ENCODE assay signal across 16 cellular contexts in genomic region chr19:10756371-10756770, GRCh38. TPM values are rescaled to one million over a fixed set of nuclear protein-coding genes. Genes with fewer than 3 reads are reported as not detected.
DNase-seq lines count a peak whose midpoint lies in the region; ATAC-seq and TF ChIP-seq lines count a peak whose summit lies in the region.
"Had no signal": no experiment of that assay in that cellular context is flagged by ENCODE, and none has a peak within 500 bp of the region (broad histone marks: within the 10 kb centered on the region; RNA-seq: fewer than 3 reads in every experiment).

No MANE protein-coding gene starts in this region.

- no peaks in the 10 kb centered on the region for H3K9me3 ChIP-seq in breast epithelium
- H3K9me3 ChIP-seq: Caco-2, transverse colon had no signal

- no peaks in the 10 kb centered on the region for H3K36me3 ChIP-seq in breast epithelium

- ATAC-seq in activated CD8-positive, alpha-beta memory T cell treated with anti-CD3 and anti-CD28 coated beads, Interleukin-2, amount 10 ng/mL, durations not matched to agents 7 days and 5 days = no peak
- ATAC-seq in effector memory CD8-positive, alpha-beta T cell (replicated peaks) = no peak
- no peak for ATAC-seq in stimulated activated naive B cell treated with anti-CD40 and anti-IgM and Interleukin-4, amounts not matched to agents 10 μg/mL and 1 μg/mL and 100 μg/mL, for 72 hours (replicated peaks)
- ATAC-seq: right cardiac atrium had no signal

- no peak overlapping the region for H3K27ac ChIP-seq in breast epithelium
- H3K27ac ChIP-seq: brain microvascular endothelial cell, PC-9, transverse colon had no signal

- DNase-seq in activated CD8-positive, alpha-beta memory T cell treated with anti-CD3 and anti-CD28 coated beads, Interleukin-2, amount 10 ng/mL, durations not matched to agents 7 days and 5 days = no peak
- no peak for DNase-seq in activated CD8-positive, alpha-beta memory T cell treated with anti-CD3 and anti-CD28 coated beads, Interleukin-2, amount 50 U/mL, for 48 hours
- no peak for DNase-seq in activated CD4-positive, alpha-beta memory T cell treated with anti-CD3 and anti-CD28 coated beads for 36 hours
- DNase-seq in effector memory CD8-positive, alpha-beta T cell = no peak
- DNase-seq in stimulated activated naive B cell treated with anti-CD40 and anti-IgM and Interleukin-4, amounts not matched to agents 10 μg/mL and 1 μg/mL and 100 μg/mL, for 72 hours = no peak
- DNase-seq in breast epithelium (ENCODE audit: low spot score in 2 of 2) (no peak), NCI-H1105 treated with DMSO at 0.1 percent for 48 hours (lab: John Stamatoyannopoulos, UW) (no peak), NCI-H1105 (lab: John Stamatoyannopoulos, UW) (no peak)
- DNase-seq: brain microvascular endothelial cell; Caco-2; effector CD4-positive, alpha-beta T cell; NCI-H1930; NCI-H510A treated with DMSO at 0.1 percent for 48 hours; PC-9; transverse colon had no signal

- H3K27ac Mint-ChIP-seq in activated CD8-positive, alpha-beta memory T cell treated with anti-CD3 and anti-CD28 coated beads, Interleukin-2, amount 10 ng/mL, durations not matched to agents 7 days and 5 days = peak overlapping the region; percentile 56
- H3K27ac Mint-ChIP-seq in activated CD4-positive, alpha-beta memory T cell treated with anti-CD3 and anti-CD28 coated beads for 36 hours = peak overlapping the region; percentile 69
- peak overlapping the region; percentile 91 to 94 for H3K27ac Mint-ChIP-seq in effector memory CD8-positive, alpha-beta T cell
- peak overlapping the region; percentile 86 for H3K27ac Mint-ChIP-seq in stimulated activated naive B cell treated with anti-CD40 and anti-IgM and Interleukin-4, amounts not matched to agents 10 μg/mL and 1 μg/mL and 100 μg/mL, for 72 hours

- no peak for TF ChIP-seq POLR2A in breast epithelium (IDR thresholded peaks at IDR 0.05)

- no peak overlapping the region for H3K4me3 Mint-ChIP-seq in activated CD8-positive, alpha-beta memory T cell treated with anti-CD3 and anti-CD28 coated beads, Interleukin-2, amount 10 ng/mL, durations not matched to agents 7 days and 5 days
- H3K4me3 Mint-ChIP-seq in activated CD4-positive, alpha-beta memory T cell treated with anti-CD3 and anti-CD28 coated beads for 36 hours = no peak overlapping the region
- H3K4me3 Mint-ChIP-seq in effector memory CD8-positive, alpha-beta T cell = peak overlapping the region in 1 of 2 donors; percentile 49
- no peak overlapping the region for H3K4me3 Mint-ChIP-seq in stimulated activated naive B cell treated with anti-CD40 and anti-IgM and Interleukin-4, amounts not matched to agents 10 μg/mL and 1 μg/mL and 100 μg/mL, for 72 hours

- intact Hi-C loops in activated CD4-positive, alpha-beta memory T cell treated with anti-CD3 and anti-CD28 coated beads for 36 hours (cut with micrococcal nuclease) = loop anchor here (5.0 kb wide), 1 partner anchor 104 kb away; the partner anchor contains the start of gene ILF3
- intact Hi-C loops in breast epithelium (cut with DNase I; ENCODE audit: low total_unique reads) = no loop called here

- CTCF ChIA-PET in activated CD8-positive, alpha-beta memory T cell treated with anti-CD3 and anti-CD28 coated beads, Interleukin-2, amount 10 ng/mL, durations not matched to agents 7 days and 5 days (lab: Charles Lee) = interaction anchor here (0.6 to 2.2 kb wide), 4 partner anchors 39 to 957 kb away, joined by 3 to 10 read pairs (median 4); partner anchors contain the start of genes DNM2 and QTRT1
- CTCF ChIA-PET in activated CD4-positive, alpha-beta memory T cell treated with anti-CD3 and anti-CD28 coated beads for 36 hours (lab: Charles Lee) = interaction anchor here (0.6 to 2.6 kb wide), 2 partner anchors 108 to 1847 kb away, joined by 3 to 10 read pairs; no protein-coding TSS in a partner anchor

- H3K4me1 ChIP-seq in breast epithelium = peaks cover 0 to 3% of the 10 kb centered on the region in 2 donors
- H3K4me1 ChIP-seq: Caco-2 had no signal

- H3K4me1 Mint-ChIP-seq in activated CD8-positive, alpha-beta memory T cell treated with anti-CD3 and anti-CD28 coated beads, Interleukin-2, amount 10 ng/mL, durations not matched to agents 7 days and 5 days = peaks cover 72% of the 10 kb centered on the region
- H3K4me1 Mint-ChIP-seq in activated CD4-positive, alpha-beta memory T cell treated with anti-CD3 and anti-CD28 coated beads for 36 hours (ENCODE audit: low read depth) = peaks cover 75% of the 10 kb centered on the region
- H3K4me1 Mint-ChIP-seq in effector memory CD8-positive, alpha-beta T cell (ENCODE audit: low read depth in 2 of 2) = peaks cover 51 to 69% of the 10 kb centered on the region in 2 donors
- H3K4me1 Mint-ChIP-seq in stimulated activated naive B cell treated with anti-CD40 and anti-IgM and Interleukin-4, amounts not matched to agents 10 μg/mL and 1 μg/mL and 100 μg/mL, for 72 hours = peaks cover 53 to 86% of the 10 kb centered on the region in 2 donors

- no peaks in the 10 kb centered on the region for H3K27me3 Mint-ChIP-seq in activated CD8-positive, alpha-beta memory T cell treated with anti-CD3 and anti-CD28 coated beads, Interleukin-2, amount 10 ng/mL, durations not matched to agents 7 days and 5 days
- H3K27me3 Mint-ChIP-seq in activated CD4-positive, alpha-beta memory T cell treated with anti-CD3 and anti-CD28 coated beads for 36 hours = no peaks in the 10 kb centered on the region
- no peaks in the 10 kb centered on the region for H3K27me3 Mint-ChIP-seq in effector memory CD8-positive, alpha-beta T cell
- H3K27me3 Mint-ChIP-seq in stimulated activated naive B cell treated with anti-CD40 and anti-IgM and Interleukin-4, amounts not matched to agents 10 μg/mL and 1 μg/mL and 100 μg/mL, for 72 hours = no peaks in the 10 kb centered on the region

- peaks cover 42% of the 10 kb centered on the region for H3K36me3 Mint-ChIP-seq in activated CD8-positive, alpha-beta memory T cell treated with anti-CD3 and anti-CD28 coated beads, Interleukin-2, amount 10 ng/mL, durations not matched to agents 7 days and 5 days
- peaks cover 15% of the 10 kb centered on the region for H3K36me3 Mint-ChIP-seq in activated CD4-positive, alpha-beta memory T cell treated with anti-CD3 and anti-CD28 coated beads for 36 hours
- H3K36me3 Mint-ChIP-seq in effector memory CD8-positive, alpha-beta T cell (ENCODE audit: insufficient read depth) = peaks cover 57% of the 10 kb centered on the region
- peaks cover 26 to 44% of the 10 kb centered on the region in 2 donors for H3K36me3 Mint-ChIP-seq in stimulated activated naive B cell treated with anti-CD40 and anti-IgM and Interleukin-4, amounts not matched to agents 10 μg/mL and 1 μg/mL and 100 μg/mL, for 72 hours

- H3K9me3 Mint-ChIP-seq in activated CD8-positive, alpha-beta memory T cell treated with anti-CD3 and anti-CD28 coated beads, Interleukin-2, amount 10 ng/mL, durations not matched to agents 7 days and 5 days (ENCODE audit: low read depth) = no peaks in the 10 kb centered on the region
- H3K9me3 Mint-ChIP-seq in activated CD4-positive, alpha-beta memory T cell treated with anti-CD3 and anti-CD28 coated beads for 36 hours = peaks cover 3% of the 10 kb centered on the region
- H3K9me3 Mint-ChIP-seq in effector memory CD8-positive, alpha-beta T cell = no peaks in the 10 kb centered on the region
- H3K9me3 Mint-ChIP-seq in stimulated activated naive B cell treated with anti-CD40 and anti-IgM and Interleukin-4, amounts not matched to agents 10 μg/mL and 1 μg/mL and 100 μg/mL, for 72 hours = peaks cover 4% of the 10 kb centered on the region in 2 donors

- no peak overlapping the region for H3K4me3 ChIP-seq in breast epithelium
- H3K4me3 ChIP-seq: PC-9, transverse colon had no signal

- POLR2A ChIA-PET in activated CD4-positive, alpha-beta memory T cell treated with anti-CD3 and anti-CD28 coated beads for 36 hours (lab: Charles Lee) = no interaction called here

- H3K27me3 ChIP-seq in breast epithelium = no peaks in the 10 kb centered on the region
- H3K27me3 ChIP-seq: brain microvascular endothelial cell, transverse colon had no signal

- TF ChIP-seq CTCF in breast epithelium (IDR thresholded peaks at IDR 0.05) = no peak

RNA-seq across cellular contexts. Expression of gene DNM2, which starts 38.5 kb away (rescaled TPM):
- 100 to 1,000 TPM; 267 to 315 TPM for total RNA-seq in activated CD8-positive, alpha-beta memory T cell treated with anti-CD3 and anti-CD28 coated beads, Interleukin-2, amount 10 ng/mL, durations not matched to agents 7 days and 5 days
- total RNA-seq in activated CD4-positive, alpha-beta memory T cell treated with anti-CD3 and anti-CD28 coated beads for 36 hours = 100 to 1,000 TPM; 171 to 173 TPM
- 10 to 100 TPM; 83.1 to 98.6 (median 84.5) TPM for total RNA-seq in breast epithelium

RNA-seq across cellular contexts. Expression of gene QTRT1, which starts 55.1 kb away (rescaled TPM):
- 10 to 100 TPM; 40.1 to 48.8 TPM for total RNA-seq in activated CD8-positive, alpha-beta memory T cell treated with anti-CD3 and anti-CD28 coated beads, Interleukin-2, amount 10 ng/mL, durations not matched to agents 7 days and 5 days
- total RNA-seq in activated CD4-positive, alpha-beta memory T cell treated with anti-CD3 and anti-CD28 coated beads for 36 hours = 10 to 100 TPM; 43.1 to 47.4 TPM
- 10 to 100 TPM; 29.0 to 47.5 (median 31.2) TPM for total RNA-seq in breast epithelium
